Comparison of ENCODE assay signal across 1 cellular context in the genomic region with DNA sequence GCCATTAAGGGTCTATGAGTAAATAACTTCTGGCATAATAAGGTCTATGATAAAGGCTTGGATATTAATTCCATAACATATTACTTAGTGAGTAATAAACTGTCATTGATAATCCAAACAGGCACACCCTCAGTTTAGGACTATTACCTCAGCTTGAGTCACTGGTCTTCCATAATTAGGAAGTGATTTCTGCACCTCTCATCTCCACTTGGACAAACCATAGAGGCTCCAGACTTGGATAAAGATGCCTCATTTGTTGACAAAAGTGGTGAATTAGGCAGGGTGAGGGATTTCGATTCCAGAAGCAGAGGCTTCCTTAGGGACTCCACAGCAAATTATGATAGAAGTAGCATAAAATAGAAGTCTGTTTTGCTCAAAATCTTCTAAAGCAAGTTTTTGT.
A peak's percentile ranks its signal among the peaks of the same experiment; 100 is the strongest.
TF ChIP-seq lines count a peak whose summit lies in the region.

No MANE protein-coding gene starts in this region.

TF ChIP-seq in endothelial cell of umbilical vein, 7 proteins besides CTCF, POLR2A, EP300 and RAD21 (continued from another document):
- TF ChIP-seq, protein P1, sequence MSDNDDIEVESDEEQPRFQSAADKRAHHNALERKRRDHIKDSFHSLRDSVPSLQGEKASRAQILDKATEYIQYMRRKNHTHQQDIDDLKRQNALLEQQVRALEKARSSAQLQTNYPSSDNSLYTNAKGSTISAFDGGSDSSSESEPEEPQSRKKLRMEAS (IDR thresholded peaks at IDR 0.05; ENCODE audit: insufficient read depth, insufficient read length), result no peak
- TF ChIP-seq JUN (IDR thresholded peaks at IDR 0.05; ENCODE audit: borderline replicate concordance, insufficient read depth, insufficient read length, low read depth), result no peak
- TF ChIP-seq FOS (IDR thresholded peaks at IDR 0.05; ENCODE audit: borderline replicate concordance, insufficient read depth, low read length), result peak; percentile 95
- peak; percentile 60 for TF ChIP-seq POLR2AphosphoS5 (IDR thresholded peaks at IDR 0.05; ENCODE audit: insufficient read depth, low read depth, low read length)
